Comparison of ENCODE assay signal across 8 cellular contexts in genomic region chr4:139954512-139954911, GRCh38.
"Had no signal": no experiment of that assay in that cellular context is flagged by ENCODE, and none has a peak within 500 bp of the region (broad histone marks: within the 10 kb centered on the region; RNA-seq: fewer than 3 reads in every experiment).

No MANE protein-coding gene starts in this region.

- H3K9ac ChIP-seq: KMS-11 had no signal

- H3K27ac Mint-ChIP-seq: GM23338, IgD-negative memory B cell had no signal

- ATAC-seq: GM23338, HCT116, HepG2 had no signal

- H3K4me2 ChIP-seq: GM23338, KMS-11 had no signal

- H3K4me3 Mint-ChIP-seq: GM23338, IgD-negative memory B cell had no signal

- H3K9me3 ChIP-seq: HAP-1 had no signal

- DNase-seq: H7, KBM-7 had no signal

- H3K4me3 ChIP-seq: GM23338, HAP-1 had no signal

- H3K36me3 ChIP-seq: HAP-1 had no signal

- H3K27ac ChIP-seq: KMS-11 had no signal
